ENCODE assay signal across 7 cellular contexts in the genomic region with DNA sequence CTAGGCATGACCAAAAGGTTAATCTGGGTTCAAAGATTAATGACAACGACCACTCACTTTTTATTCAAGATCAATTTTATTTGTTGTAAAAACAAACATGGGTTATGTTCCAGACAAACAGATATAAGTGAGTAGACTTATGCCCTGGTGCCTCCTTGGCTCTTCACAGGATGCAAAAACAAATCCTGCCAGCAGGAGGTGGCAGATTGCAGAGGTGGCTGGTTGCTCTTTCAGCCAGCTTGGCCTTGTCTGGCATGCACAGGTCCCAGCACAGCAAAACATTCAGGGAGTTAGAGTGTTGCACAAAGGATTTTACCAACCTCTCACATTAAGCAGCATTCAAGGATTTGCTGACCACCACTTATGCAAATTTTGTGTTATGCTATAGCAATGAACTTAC.
DNase-seq lines count a peak whose midpoint lies in the region; ATAC-seq and TF ChIP-seq lines count a peak whose summit lies in the region.
"Not testable (repeated sequence)": the region's sequence is repeated elsewhere in the genome, so short reads cannot be mapped to it uniquely, and the experiment has no call there.

No MANE protein-coding gene starts in this region.

- not testable (repeated sequence) for H3K27ac Mint-ChIP-seq in WTC11; activated CD8-positive, alpha-beta memory T cell treated with anti-CD3 and anti-CD28 coated beads, Interleukin-2, amount 10 ng/mL, durations not matched to agents 7 days and 5 days; activated naive CD8-positive, alpha-beta T cell treated with anti-CD3 and anti-CD28 coated beads, Interleukin-2, amount 50 U/mL, for 24 hours; nephron progenitor cell

- POLR2A ChIA-PET in WTC11 (lab: Charles Lee) = not testable (repeated sequence)

- intact Hi-C loops in Right ventricle myocardium inferior (cut with DNase I) = not testable (repeated sequence)

- CTCF ChIA-PET in WTC11 (lab: Charles Lee); activated CD8-positive, alpha-beta memory T cell treated with anti-CD3 and anti-CD28 coated beads, Interleukin-2, amount 10 ng/mL, durations not matched to agents 7 days and 5 days (lab: Charles Lee): not testable (repeated sequence)

- not testable (repeated sequence) for H3K4me3 Mint-ChIP-seq in WTC11; activated CD8-positive, alpha-beta memory T cell treated with anti-CD3 and anti-CD28 coated beads, Interleukin-2, amount 10 ng/mL, durations not matched to agents 7 days and 5 days; activated naive CD8-positive, alpha-beta T cell treated with anti-CD3 and anti-CD28 coated beads, Interleukin-2, amount 50 U/mL, for 24 hours; nephron progenitor cell

- H3K9me3 Mint-ChIP-seq in WTC11; activated CD8-positive, alpha-beta memory T cell treated with anti-CD3 and anti-CD28 coated beads, Interleukin-2, amount 10 ng/mL, durations not matched to agents 7 days and 5 days (ENCODE audit: low read depth); activated naive CD8-positive, alpha-beta T cell treated with anti-CD3 and anti-CD28 coated beads, Interleukin-2, amount 50 U/mL, for 24 hours; nephron progenitor cell: not testable (repeated sequence)

- peak; percentile 13; the same call in 1 of the 2 replicates for TF ChIP-seq CTCF in GM12875 (IDR thresholded peaks at IDR 0.05; ENCODE audit: borderline replicate concordance, insufficient read depth, low read depth, low read length)
- TF ChIP-seq CTCF in WTC11 (IDR thresholded peaks at IDR 0.05); nephron progenitor cell (IDR thresholded peaks at IDR 0.05): not testable (repeated sequence)

- not testable (repeated sequence) for H3K36me3 Mint-ChIP-seq in WTC11; activated CD8-positive, alpha-beta memory T cell treated with anti-CD3 and anti-CD28 coated beads, Interleukin-2, amount 10 ng/mL, durations not matched to agents 7 days and 5 days; activated naive CD8-positive, alpha-beta T cell treated with anti-CD3 and anti-CD28 coated beads, Interleukin-2, amount 50 U/mL, for 24 hours (ENCODE audit: low read depth); nephron progenitor cell (ENCODE audit: low read depth)

- not testable (repeated sequence) for ATAC-seq in WTC11; activated CD8-positive, alpha-beta memory T cell treated with anti-CD3 and anti-CD28 coated beads, Interleukin-2, amount 10 ng/mL, durations not matched to agents 7 days and 5 days; activated naive CD8-positive, alpha-beta T cell treated with anti-CD3 and anti-CD28 coated beads, Interleukin-2, amount 50 U/mL, for 24 hours; Right ventricle myocardium inferior

- DNase-seq in WTC11 (ENCODE audit: low spot score) (peak; percentile 64), Right ventricle myocardium inferior (ENCODE audit: missing footprints) (peak; percentile 46), nephron progenitor cell (peak; percentile 45)
- peak; percentile 55 for DNase-seq in activated CD8-positive, alpha-beta memory T cell treated with anti-CD3 and anti-CD28 coated beads, Interleukin-2, amount 10 ng/mL, durations not matched to agents 7 days and 5 days
- peak; percentile 21 for DNase-seq in activated naive CD8-positive, alpha-beta T cell treated with anti-CD3 and anti-CD28 coated beads, Interleukin-2, amount 50 U/mL, for 24 hours
- peak; percentile 22 to 23 for DNase-seq in stimulated activated CD4-positive, alpha-beta T cell treated with anti-CD3 and anti-CD28 coated beads, Interleukin-2, amount 100 ng/mL, for 48 hours

- not testable (repeated sequence) for H3K4me1 Mint-ChIP-seq in WTC11; activated CD8-positive, alpha-beta memory T cell treated with anti-CD3 and anti-CD28 coated beads, Interleukin-2, amount 10 ng/mL, durations not matched to agents 7 days and 5 days; activated naive CD8-positive, alpha-beta T cell treated with anti-CD3 and anti-CD28 coated beads, Interleukin-2, amount 50 U/mL, for 24 hours; nephron progenitor cell

- H3K4me3 ChIP-seq in GM12875 (ENCODE audit: low read depth, low read length) = not testable (repeated sequence)

- H3K27me3 Mint-ChIP-seq in WTC11 (ENCODE audit: low read depth); activated CD8-positive, alpha-beta memory T cell treated with anti-CD3 and anti-CD28 coated beads, Interleukin-2, amount 10 ng/mL, durations not matched to agents 7 days and 5 days; activated naive CD8-positive, alpha-beta T cell treated with anti-CD3 and anti-CD28 coated beads, Interleukin-2, amount 50 U/mL, for 24 hours; nephron progenitor cell (ENCODE audit: low read depth, poor library complexity): not testable (repeated sequence)
